ENCODE assay signal across 12 cellular contexts in genomic region chr5:125700380-125700856, GRCh38.
DNase-seq lines count a peak whose midpoint lies in the region; FAIRE-seq and TF ChIP-seq lines count a peak whose summit lies in the region.
"Had no signal": no experiment of that assay in that cellular context is flagged by ENCODE, and none has a peak within 500 bp of the region (broad histone marks: within the 10 kb centered on the region; RNA-seq: fewer than 3 reads in every experiment).

No MANE protein-coding gene starts in this region.

- 84% methylated on average over 8 of the region's 8 CpGs for WGBS in mammary epithelial cell (ENCODE audit: low coverage, missing lambda C conversion rate)
- 16 to 20% methylated on average over 8 of the region's 8 CpGs for WGBS in testis, 2 donors

- no TSS peak for BruUV-seq in mammary epithelial cell (replicated peaks; lab: Mats Ljungman, UMichigan)

- CTCF ChIA-PET in mammary epithelial cell (lab: Charles Lee; ENCODE audit: low non-redundant PET): no interaction called here

- no peaks in the 10 kb centered on the region for H4K20me1 ChIP-seq in mammary epithelial cell (ENCODE audit: insufficient read depth, low read length)

- H2AFZ ChIP-seq in mammary epithelial cell (ENCODE audit: low read depth, low read length): no peak overlapping the region

- H3K27ac ChIP-seq in mammary epithelial cell (ENCODE audit: insufficient read depth, low read depth, low read length) (no peak overlapping the region), testis (no peak overlapping the region)
- H3K27ac ChIP-seq: HL-60 had no signal

- H3K4me3 ChIP-seq in bronchial epithelial cell (ENCODE audit: low read depth, low read length): no peak overlapping the region
- H3K4me3 ChIP-seq in mammary epithelial cell (replicated peaks in 1 of 3; ENCODE audit: insufficient read depth in 1 of 3, low read depth in 2 of 3, low read length in 3 of 3): no peak overlapping the region
- no peak overlapping the region for H3K4me3 ChIP-seq in testis

- H3K36me3 ChIP-seq in bronchial epithelial cell (ENCODE audit: control insufficient read depth, insufficient read depth, low read length) (no peaks in the 10 kb centered on the region), mammary epithelial cell (ENCODE audit: insufficient read depth, low read length) (no peaks in the 10 kb centered on the region), testis (ENCODE audit: low read depth, missing control alignments) (no peaks in the 10 kb centered on the region)

- H3K9ac ChIP-seq in mammary epithelial cell (ENCODE audit: insufficient read depth, low read length): no peak overlapping the region

- intact Hi-C loops in mammary epithelial cell (cut with micrococcal nuclease) (no loop called here), testis (cut with DNase I; ENCODE audit: low total_unique reads) (no loop called here)

- DNase-seq in DMS114 treated with DMSO at 0.1 percent for 48 hours (lab: John Stamatoyannopoulos, UW; ENCODE audit: unreplicated experiment) (peak; percentile 95), NCI-H2081 (lab: John Stamatoyannopoulos, UW) (peak; percentile 66 to 87), bronchial epithelial cell (ENCODE audit: low read depth) (peak; percentile 67), mucosa of gallbladder (ENCODE audit: low spot score) (peak; percentile 48), mammary epithelial cell (no peak), testis (no peak), inferior parietal cortex (ENCODE audit: extremely low spot score) (no peak), G401 (ENCODE audit: low spot score) (no peak)
- DNase-seq: activated naive CD4-positive, alpha-beta T cell treated with anti-CD3 and anti-CD28 coated beads, Interleukin-2, amount 50 U/mL, for 16 hours; stimulated activated CD4-positive, alpha-beta T cell treated with anti-CD3 and anti-CD28 coated beads, Interleukin-1b, Interleukin-23, amount 100 ng/mL, for 48 hours; T-cell had no signal

- H3K27me3 ChIP-seq in bronchial epithelial cell (ENCODE audit: control insufficient read depth, insufficient read depth, low read length): no peaks in the 10 kb centered on the region
- no peaks in the 10 kb centered on the region for H3K27me3 ChIP-seq in mammary epithelial cell (ENCODE audit: insufficient read depth, low read length)
- no peaks in the 10 kb centered on the region for H3K27me3 ChIP-seq in testis

- in situ Hi-C loops in mammary epithelial cell (cut with MboI; ENCODE audit: low sequenced_read_pairs in 2 of 2): no loop called here
- in situ Hi-C loops in G401 (cut with HindIII; ENCODE audit: low sequenced_read_pairs): no loop called here

- dilution Hi-C loops in mammary epithelial cell (cut with HindIII; ENCODE audit: low sequenced_read_pairs): no loop called here

- no peak overlapping the region for H3K4me2 ChIP-seq in mammary epithelial cell (ENCODE audit: insufficient read depth, low read depth, low read length)

- no peaks in the 10 kb centered on the region for H3K79me2 ChIP-seq in mammary epithelial cell (ENCODE audit: insufficient read depth, low read length)

- no peaks in the 10 kb centered on the region for H3K9me3 ChIP-seq in mammary epithelial cell (replicated peaks; ENCODE audit: insufficient read depth, low read length)
- H3K9me3 ChIP-seq in testis: no peaks in the 10 kb centered on the region

- H3K4me1 ChIP-seq in mammary epithelial cell (ENCODE audit: insufficient read depth, low read length) (peaks cover 15% of the 10 kb centered on the region), testis (no peaks in the 10 kb centered on the region)

- no peak for TF ChIP-seq POLR2A in testis (IDR thresholded peaks at IDR 0.05)

- no peak for FAIRE-seq in bronchial epithelial cell (lab: Jason Lieb, UNC)

- no peak for TF ChIP-seq CTCF in bronchial epithelial cell (IDR thresholded peaks at IDR 0.05; ENCODE audit: insufficient read depth, low read length, severe bottlenecking)
- no peak for TF ChIP-seq CTCF in mammary epithelial cell (conservative IDR thresholded peaks at IDR 0.05 in 1 of 2, IDR thresholded peaks at IDR 0.05 in 1 of 2; ENCODE audit: extremely low read depth in 1 of 2, insufficient read depth in 1 of 2, low read depth in 1 of 2, low read length in 2 of 2)
- no peak for TF ChIP-seq CTCF in testis (IDR thresholded peaks at IDR 0.05)

Comparison
In these comparisons a context has a peak if more than half of its experiments do, and no peak if none do; other contexts are left out.
1. DNase-seq: peak in DMS114 treated with DMSO at 0.1 percent for 48 hours (single experiment), NCI-H2081 (2 of 2), bronchial epithelial cell (single experiment) and mucosa of gallbladder (single experiment); none in mammary epithelial cell (single experiment), testis (single experiment), inferior parietal cortex (single experiment) and G401 (single experiment).